In the genomic region with DNA sequence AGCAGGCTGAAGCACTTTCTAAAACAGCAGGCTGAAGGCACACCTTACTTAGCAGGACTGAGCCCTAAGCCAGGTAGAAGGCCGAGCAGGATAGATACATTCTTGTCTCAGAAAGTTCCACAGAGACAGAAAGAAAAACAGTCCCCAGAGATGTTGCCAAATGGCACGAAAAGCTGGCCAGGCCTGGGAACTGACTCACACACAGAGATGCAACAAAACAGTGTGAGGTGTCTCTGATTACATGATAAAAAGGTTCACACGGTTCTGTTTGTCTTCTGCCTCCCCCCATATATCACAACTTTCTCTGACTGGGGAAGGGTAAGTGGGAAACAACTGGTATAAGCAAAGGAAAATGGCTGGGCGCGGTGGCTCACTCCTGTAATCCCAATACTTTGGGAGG, we compare ENCODE assay signal across 1 cellular context.
TF ChIP-seq lines count a peak whose summit lies in the region.

No MANE protein-coding gene starts in this region.

TF ChIP-seq in HEK293T, 16 proteins besides CTCF, POLR2A, EP300 and RAD21:
- TF ChIP-seq, protein P1, sequence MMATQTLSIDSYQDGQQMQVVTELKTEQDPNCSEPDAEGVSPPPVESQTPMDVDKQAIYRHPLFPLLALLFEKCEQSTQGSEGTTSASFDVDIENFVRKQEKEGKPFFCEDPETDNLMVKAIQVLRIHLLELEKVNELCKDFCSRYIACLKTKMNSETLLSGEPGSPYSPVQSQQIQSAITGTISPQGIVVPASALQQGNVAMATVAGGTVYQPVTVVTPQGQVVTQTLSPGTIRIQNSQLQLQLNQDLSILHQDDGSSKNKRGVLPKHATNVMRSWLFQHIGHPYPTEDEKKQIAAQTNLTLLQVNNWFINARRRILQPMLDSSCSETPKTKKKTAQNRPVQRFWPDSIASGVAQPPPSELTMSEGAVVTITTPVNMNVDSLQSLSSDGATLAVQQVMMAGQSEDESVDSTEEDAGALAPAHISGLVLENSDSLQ (IDR thresholded peaks at IDR 0.05): no peak
- TF ChIP-seq TARDBP (IDR thresholded peaks at IDR 0.05) (no peak), ARNT (IDR thresholded peaks at IDR 0.05) (no peak), NFRKB (IDR thresholded peaks at IDR 0.05) (no peak), LEF1 (IDR thresholded peaks at IDR 0.05; ENCODE audit: borderline replicate concordance) (no peak), FOXK2 (IDR thresholded peaks at IDR 0.05) (no peak), SUZ12 (IDR thresholded peaks at IDR 0.05) (no peak), BHLHE40 (IDR thresholded peaks at IDR 0.05; ENCODE audit: borderline replicate concordance) (no peak)
